Comparison of ENCODE assay signal across 1 cellular context in genomic region chr20:45934587-45935415, GRCh38.
TF ChIP-seq lines count a peak whose summit lies in the region.

PCIF1 (plus strand) TSS chr20:45934683; CDS start chr20:45939000, 4,317 bp downstream.

TF ChIP-seq in SK-N-SH treated with all-trans-retinoic acid at 6 μM for 48 hours, 23 proteins besides CTCF, POLR2A, EP300 and RAD21 (continued from another document):
- TF ChIP-seq CSRNP3 (CRISPR knock-in tag; IDR thresholded peaks at IDR 0.05) = no peak
- TF ChIP-seq PPARA (CRISPR knock-in tag; IDR thresholded peaks at IDR 0.05; ENCODE audit: borderline replicate concordance) = no peak
TF ChIP-seq in SK-N-SH treated with all-trans-retinoic acid at 6 μM for 48 hours: peak in this region for 7.
